In genomic region chr7:22082553-22082885, GRCh38 we compare ENCODE assay signal across 8 cellular contexts.
DNase-seq lines count a peak whose midpoint lies in the region; ATAC-seq and TF ChIP-seq lines count a peak whose summit lies in the region.

No MANE protein-coding gene starts in this region.

- DNase-seq in DND-41 (no peak), immature natural killer cell (no peak), NCI-H128 (lab: John Stamatoyannopoulos, UW; ENCODE audit: unreplicated experiment) (no peak), DMS 273 treated with DMSO at 0.1 percent for 48 hours (lab: John Stamatoyannopoulos, UW) (no peak), RPMI8226 (no peak)

- H3K36me3 ChIP-seq in DND-41 (ENCODE audit: insufficient read depth, low read length) (no peaks in the 10 kb centered on the region), stomach smooth muscle (ENCODE audit: control insufficient read depth in 2 of 2, insufficient read depth in 2 of 2, low read length in 2 of 2) (no peaks in the 10 kb centered on the region)

- H3K9ac ChIP-seq in DND-41 (ENCODE audit: low read depth, low read length) (peak overlapping the region; percentile 53), stomach smooth muscle (ENCODE audit: low read length in 2 of 2) (peak overlapping the region; percentile 38 to 58)

- H3K27me3 ChIP-seq in DND-41 (ENCODE audit: insufficient read depth, low read length, poor library complexity) (peaks cover 48% of the 10 kb centered on the region), stomach smooth muscle (ENCODE audit: control insufficient read depth in 1 of 2, insufficient read depth in 2 of 2, low read length in 2 of 2) (no peaks in the 10 kb centered on the region)

- no peak; the same call in 2 of the 3 replicates for ATAC-seq in DND-41 (ENCODE audit: insufficient read depth, low read depth)
- peak; percentile 13 for ATAC-seq in HG02759 (IDR thresholded peaks at IDR 0.05; ENCODE audit: unreplicated experiment)

- no peaks in the 10 kb centered on the region for H3K79me2 ChIP-seq in DND-41 (ENCODE audit: insufficient read depth, low read length)

- H3K27ac Mint-ChIP-seq in activated naive CD8-positive, alpha-beta T cell: no peak overlapping the region
- H3K27ac Mint-ChIP-seq in immature natural killer cell: peak overlapping the region; percentile 36 to 80 (median 59)

- no peaks in the 10 kb centered on the region for H3K9me3 Mint-ChIP-seq in activated naive CD8-positive, alpha-beta T cell (ENCODE audit: low read depth)
- peaks cover 0 to 2% (median 0%) of the 10 kb centered on the region in 6 donors for H3K9me3 Mint-ChIP-seq in immature natural killer cell

- H3K27ac ChIP-seq in DND-41 (ENCODE audit: low read length) (no peak overlapping the region), stomach smooth muscle (ENCODE audit: low read length) (no peak overlapping the region)

- H3K27me3 Mint-ChIP-seq in activated naive CD8-positive, alpha-beta T cell: peaks cover 15% of the 10 kb centered on the region
- peaks cover 4 to 29% (median 14%) of the 10 kb centered on the region in 3 donors for H3K27me3 Mint-ChIP-seq in immature natural killer cell (ENCODE audit: low read depth in 3 of 3)

- no peaks in the 10 kb centered on the region for H3K9me3 ChIP-seq in DND-41 (ENCODE audit: insufficient read depth, low read length, severe bottlenecking)
- no peaks in the 10 kb centered on the region for H3K9me3 ChIP-seq in stomach smooth muscle (ENCODE audit: control insufficient read depth in 2 of 2, low read length in 2 of 2)

- H3K4me2 ChIP-seq in DND-41 (ENCODE audit: insufficient read depth, low read length): peak overlapping the region; percentile 95

- H3K4me1 ChIP-seq in DND-41 (ENCODE audit: insufficient read depth, low read length) (peaks cover 19% of the 10 kb centered on the region), stomach smooth muscle (ENCODE audit: control insufficient read depth, insufficient read depth, low read length) (peaks cover 8% of the 10 kb centered on the region)

- H3K4me3 ChIP-seq in DND-41 (ENCODE audit: low read depth in 1 of 2, low read length in 2 of 2) (peak overlapping the region; percentile 27 to 70; a peak in 3 of 4 replicates), stomach smooth muscle (ENCODE audit: low read length in 2 of 2) (peak overlapping the region; percentile 55 to 85)

- H3K36me3 Mint-ChIP-seq in activated naive CD8-positive, alpha-beta T cell: no peaks in the 10 kb centered on the region
- H3K36me3 Mint-ChIP-seq in immature natural killer cell: no peaks in the 10 kb centered on the region

- TF ChIP-seq CTCF in DND-41 (IDR thresholded peaks at IDR 0.05; ENCODE audit: borderline replicate concordance, extremely low read depth, low read length, poor library complexity, severe bottlenecking): no peak

- no peaks in the 10 kb centered on the region for H4K20me1 ChIP-seq in DND-41 (ENCODE audit: insufficient read depth, low read length)

- peaks cover 12% of the 10 kb centered on the region for H3K4me1 Mint-ChIP-seq in activated naive CD8-positive, alpha-beta T cell (ENCODE audit: low read depth)
- H3K4me1 Mint-ChIP-seq in immature natural killer cell: peaks cover 14 to 22% of the 10 kb centered on the region in 2 donors

- H3K4me3 Mint-ChIP-seq in activated naive CD8-positive, alpha-beta T cell: peak overlapping the region; percentile 84
- peak overlapping the region; percentile 84 to 90 (median 88) for H3K4me3 Mint-ChIP-seq in immature natural killer cell

- peak overlapping the region; percentile 93 for H2AFZ ChIP-seq in DND-41 (ENCODE audit: low read depth, low read length)
